23 cellular contexts compared by ENCODE assay signal in the genomic region with DNA sequence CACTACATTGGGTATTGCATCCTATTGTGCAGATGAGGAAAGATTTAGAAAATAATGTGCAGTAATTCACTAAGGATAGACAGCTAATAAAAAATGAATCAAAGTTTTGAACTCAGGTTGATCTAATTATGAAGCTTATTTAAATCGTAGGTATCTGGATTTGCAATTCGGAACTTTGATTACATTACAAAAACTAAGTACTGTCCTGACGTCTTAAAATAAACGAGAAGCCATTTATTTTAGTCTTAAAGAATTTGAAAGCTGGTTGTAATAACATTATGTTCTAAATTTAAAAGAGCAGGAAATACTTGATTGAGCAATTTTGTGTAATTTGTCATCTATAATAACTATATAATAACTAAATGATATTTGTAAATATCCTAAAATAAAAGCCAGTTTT.
"Had no signal": no experiment of that assay in that cellular context is flagged by ENCODE, and none has a peak within 500 bp of the region (broad histone marks: within the 10 kb centered on the region; RNA-seq: fewer than 3 reads in every experiment).

No MANE protein-coding gene starts in this region.

- H3K27me3 ChIP-seq: body of pancreas, colonic mucosa, heart right ventricle, left lung, neural progenitor cell, spleen, vagina had no signal

- H3K9ac ChIP-seq: neural progenitor cell had no signal

- H3K9me3 ChIP-seq: body of pancreas, colonic mucosa, left lung, lower lobe of right lung, spleen, thoracic aorta, vagina had no signal

- H3K27ac ChIP-seq: body of pancreas, colonic mucosa, epithelial cell of prostate, heart right ventricle, left lung, lower lobe of right lung, neural progenitor cell, vagina had no signal

- H3K4me2 ChIP-seq: neural progenitor cell had no signal

- H3K4me1 ChIP-seq: body of pancreas, colonic mucosa, left lung, lower lobe of right lung, neural progenitor cell, spleen, vagina had no signal

- H3K4me3 ChIP-seq: body of pancreas, colonic mucosa, heart right ventricle, left lung, lower lobe of right lung, neural progenitor cell, spleen, vagina had no signal

- H3K36me3 ChIP-seq: colonic mucosa, neural progenitor cell, vagina had no signal

- DNase-seq: activated CD4-positive, alpha-beta T cell treated with anti-CD3 and anti-CD28 coated beads for 36 hours; activated CD4-positive, CD25-positive, alpha-beta regulatory T cell; activated CD8-positive, alpha-beta memory T cell treated with anti-CD3 and anti-CD28 coated beads, Interleukin-2, amount 10 ng/mL, durations not matched to agents 7 days and 5 days; activated CD8-positive, alpha-beta T cell treated with anti-CD3 and anti-CD28 coated beads, Interleukin-2, amount 10 ng/mL, durations not matched to agents 7 days and 5 days; activated naive CD8-positive, alpha-beta T cell treated with anti-CD3 and anti-CD28 coated beads, Interleukin-2, amount 50 U/mL, for 24 hours; activated T-cell treated with anti-CD3 and anti-CD28 coated beads, Interleukin-2, amount 50 U/mL, for 48 hours; body of pancreas; colonic mucosa; effector CD8-positive, alpha-beta T cell; heart right ventricle; left lung; lower lobe of right lung; mesendoderm; natural killer cell; occipital lobe; posterior cingulate gyrus; right cardiac atrium; spleen; T-helper 1 cell had no signal

- H2AFZ ChIP-seq: neural progenitor cell had no signal

- ATAC-seq: activated CD4-positive, alpha-beta T cell treated with anti-CD3 and anti-CD28 coated beads for 36 hours; activated CD8-positive, alpha-beta memory T cell treated with anti-CD3 and anti-CD28 coated beads, Interleukin-2, amount 10 ng/mL, durations not matched to agents 7 days and 5 days; activated CD8-positive, alpha-beta T cell treated with anti-CD3 and anti-CD28 coated beads, Interleukin-2, amount 10 ng/mL, durations not matched to agents 7 days and 5 days; activated naive CD8-positive, alpha-beta T cell treated with anti-CD3 and anti-CD28 coated beads, Interleukin-2, amount 50 U/mL, for 24 hours; body of pancreas; left lung; lower lobe of right lung; natural killer cell; right cardiac atrium had no signal
